1 cellular context compared by ENCODE assay signal in the genomic region with DNA sequence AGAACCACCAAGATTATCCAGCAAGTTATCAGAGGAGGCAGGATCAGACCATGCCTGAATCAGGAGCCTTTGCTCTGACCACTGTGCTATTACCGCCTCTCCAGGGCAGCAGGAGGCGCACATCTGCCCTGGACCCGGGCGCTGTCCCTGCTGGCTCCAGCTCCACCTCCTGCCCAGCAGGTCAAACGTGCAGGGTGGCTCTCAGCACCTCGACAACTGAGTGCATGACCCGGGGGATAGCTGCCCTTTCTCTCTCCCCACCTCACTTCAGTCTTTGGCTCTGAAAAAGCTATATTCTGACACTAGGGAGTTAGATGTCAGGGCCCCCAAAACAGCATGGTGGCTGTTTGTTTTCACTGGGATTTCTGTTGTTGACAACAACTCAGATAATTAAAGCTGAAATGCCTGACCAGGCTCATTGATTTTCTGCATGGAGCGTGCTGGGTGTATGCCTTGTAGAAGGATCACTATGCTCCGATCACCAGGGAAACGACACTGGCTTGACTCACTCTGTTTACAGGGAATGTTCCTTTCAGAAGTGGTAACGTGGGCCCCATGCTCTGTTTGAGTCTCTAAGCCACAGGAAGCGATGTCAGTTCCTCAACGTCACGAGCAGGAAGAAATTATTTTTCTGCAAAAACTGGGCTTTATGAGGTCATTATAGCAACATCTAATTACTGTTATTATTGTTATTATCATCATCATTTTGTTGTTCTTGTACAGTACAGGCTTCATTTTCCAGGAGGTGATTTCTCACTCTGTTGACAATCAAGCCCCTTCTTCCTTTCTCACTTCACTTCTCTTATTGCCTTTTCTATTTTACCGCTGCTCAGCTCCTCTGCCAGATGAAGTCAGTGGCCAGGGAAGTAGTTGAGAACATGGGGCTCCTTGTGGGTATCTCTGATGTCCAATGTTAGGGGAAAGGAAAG.
TF ChIP-seq lines count a peak whose summit lies in the region.

No MANE protein-coding gene starts in this region.

TF ChIP-seq in HepG2, 621 proteins besides CTCF, POLR2A, EP300 and RAD21 (continued from another document and continues in another):
- TF ChIP-seq, protein P1, sequence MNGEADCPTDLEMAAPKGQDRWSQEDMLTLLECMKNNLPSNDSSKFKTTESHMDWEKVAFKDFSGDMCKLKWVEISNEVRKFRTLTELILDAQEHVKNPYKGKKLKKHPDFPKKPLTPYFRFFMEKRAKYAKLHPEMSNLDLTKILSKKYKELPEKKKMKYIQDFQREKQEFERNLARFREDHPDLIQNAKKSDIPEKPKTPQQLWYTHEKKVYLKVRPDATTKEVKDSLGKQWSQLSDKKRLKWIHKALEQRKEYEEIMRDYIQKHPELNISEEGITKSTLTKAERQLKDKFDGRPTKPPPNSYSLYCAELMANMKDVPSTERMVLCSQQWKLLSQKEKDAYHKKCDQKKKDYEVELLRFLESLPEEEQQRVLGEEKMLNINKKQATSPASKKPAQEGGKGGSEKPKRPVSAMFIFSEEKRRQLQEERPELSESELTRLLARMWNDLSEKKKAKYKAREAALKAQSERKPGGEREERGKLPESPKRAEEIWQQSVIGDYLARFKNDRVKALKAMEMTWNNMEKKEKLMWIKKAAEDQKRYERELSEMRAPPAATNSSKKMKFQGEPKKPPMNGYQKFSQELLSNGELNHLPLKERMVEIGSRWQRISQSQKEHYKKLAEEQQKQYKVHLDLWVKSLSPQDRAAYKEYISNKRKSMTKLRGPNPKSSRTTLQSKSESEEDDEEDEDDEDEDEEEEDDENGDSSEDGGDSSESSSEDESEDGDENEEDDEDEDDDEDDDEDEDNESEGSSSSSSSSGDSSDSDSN (CRISPR knock-in tag; IDR thresholded peaks at IDR 0.05), result peak; percentile 78
- TF ChIP-seq CEBPG (CRISPR knock-in tag; IDR thresholded peaks at IDR 0.05), result 0 out of 2 replicates have a peak, but pooled peaks have one; percentile 12
- TF ChIP-seq, protein P2, sequence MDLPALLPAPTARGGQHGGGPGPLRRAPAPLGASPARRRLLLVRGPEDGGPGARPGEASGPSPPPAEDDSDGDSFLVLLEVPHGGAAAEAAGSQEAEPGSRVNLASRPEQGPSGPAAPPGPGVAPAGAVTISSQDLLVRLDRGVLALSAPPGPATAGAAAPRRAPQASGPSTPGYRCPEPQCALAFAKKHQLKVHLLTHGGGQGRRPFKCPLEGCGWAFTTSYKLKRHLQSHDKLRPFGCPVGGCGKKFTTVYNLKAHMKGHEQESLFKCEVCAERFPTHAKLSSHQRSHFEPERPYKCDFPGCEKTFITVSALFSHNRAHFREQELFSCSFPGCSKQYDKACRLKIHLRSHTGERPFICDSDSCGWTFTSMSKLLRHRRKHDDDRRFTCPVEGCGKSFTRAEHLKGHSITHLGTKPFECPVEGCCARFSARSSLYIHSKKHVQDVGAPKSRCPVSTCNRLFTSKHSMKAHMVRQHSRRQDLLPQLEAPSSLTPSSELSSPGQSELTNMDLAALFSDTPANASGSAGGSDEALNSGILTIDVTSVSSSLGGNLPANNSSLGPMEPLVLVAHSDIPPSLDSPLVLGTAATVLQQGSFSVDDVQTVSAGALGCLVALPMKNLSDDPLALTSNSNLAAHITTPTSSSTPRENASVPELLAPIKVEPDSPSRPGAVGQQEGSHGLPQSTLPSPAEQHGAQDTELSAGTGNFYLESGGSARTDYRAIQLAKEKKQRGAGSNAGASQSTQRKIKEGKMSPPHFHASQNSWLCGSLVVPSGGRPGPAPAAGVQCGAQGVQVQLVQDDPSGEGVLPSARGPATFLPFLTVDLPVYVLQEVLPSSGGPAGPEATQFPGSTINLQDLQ (CRISPR knock-in tag; IDR thresholded peaks at IDR 0.05), result 0 out of 2 replicates have a peak, but pooled peaks have one; percentile 57
- TF ChIP-seq ZNF720 (CRISPR knock-in tag; IDR thresholded peaks at IDR 0.05), result no peak
- no peak for TF ChIP-seq PHB2 (IDR thresholded peaks at IDR 0.05; ENCODE audit: partially characterized antibody)
- TF ChIP-seq SOX5 (CRISPR knock-in tag; IDR thresholded peaks at IDR 0.05; ENCODE audit: borderline replicate concordance), result peak; percentile 50
- peak; percentile 84 for TF ChIP-seq TEAD3 (CRISPR knock-in tag; optimal IDR thresholded peaks at IDR 0.05; ENCODE audit: borderline replicate concordance)
- no peak for TF ChIP-seq NONO (IDR thresholded peaks at IDR 0.05)
- TF ChIP-seq NONO (CRISPR knock-in tag; conservative IDR thresholded peaks at IDR 0.05), result peak; percentile 86
- TF ChIP-seq SMC3 (IDR thresholded peaks at IDR 0.05; ENCODE audit: low read length), result peak; percentile 62
- TF ChIP-seq SP2 (CRISPR knock-in tag; IDR thresholded peaks at IDR 0.05), result no peak
- TF ChIP-seq, protein P3, sequence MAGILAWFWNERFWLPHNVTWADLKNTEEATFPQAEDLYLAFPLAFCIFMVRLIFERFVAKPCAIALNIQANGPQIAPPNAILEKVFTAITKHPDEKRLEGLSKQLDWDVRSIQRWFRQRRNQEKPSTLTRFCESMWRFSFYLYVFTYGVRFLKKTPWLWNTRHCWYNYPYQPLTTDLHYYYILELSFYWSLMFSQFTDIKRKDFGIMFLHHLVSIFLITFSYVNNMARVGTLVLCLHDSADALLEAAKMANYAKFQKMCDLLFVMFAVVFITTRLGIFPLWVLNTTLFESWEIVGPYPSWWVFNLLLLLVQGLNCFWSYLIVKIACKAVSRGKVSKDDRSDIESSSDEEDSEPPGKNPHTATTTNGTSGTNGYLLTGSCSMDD (CRISPR knock-in tag; IDR thresholded peaks at IDR 0.05), result no peak
- TF ChIP-seq ZNF629 (CRISPR knock-in tag; conservative IDR thresholded peaks at IDR 0.05), result no peak
- TF ChIP-seq ZSCAN25 (CRISPR knock-in tag; IDR thresholded peaks at IDR 0.05), result peak; percentile 79
- TF ChIP-seq FOSL1 (CRISPR knock-in tag; IDR thresholded peaks at IDR 0.05; ENCODE audit: borderline replicate concordance), result no peak
- TF ChIP-seq, protein P4, sequence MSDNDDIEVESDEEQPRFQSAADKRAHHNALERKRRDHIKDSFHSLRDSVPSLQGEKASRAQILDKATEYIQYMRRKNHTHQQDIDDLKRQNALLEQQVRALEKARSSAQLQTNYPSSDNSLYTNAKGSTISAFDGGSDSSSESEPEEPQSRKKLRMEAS (IDR thresholded peaks at IDR 0.05), result peak; percentile 85
- TF ChIP-seq YY1 (IDR thresholded peaks at IDR 0.05; ENCODE audit: insufficient read depth, insufficient replicate concordance, low read depth, low read length), result peak; percentile 45
- TF ChIP-seq CENPX (CRISPR knock-in tag; IDR thresholded peaks at IDR 0.05), result no peak
- TF ChIP-seq, protein P5, sequence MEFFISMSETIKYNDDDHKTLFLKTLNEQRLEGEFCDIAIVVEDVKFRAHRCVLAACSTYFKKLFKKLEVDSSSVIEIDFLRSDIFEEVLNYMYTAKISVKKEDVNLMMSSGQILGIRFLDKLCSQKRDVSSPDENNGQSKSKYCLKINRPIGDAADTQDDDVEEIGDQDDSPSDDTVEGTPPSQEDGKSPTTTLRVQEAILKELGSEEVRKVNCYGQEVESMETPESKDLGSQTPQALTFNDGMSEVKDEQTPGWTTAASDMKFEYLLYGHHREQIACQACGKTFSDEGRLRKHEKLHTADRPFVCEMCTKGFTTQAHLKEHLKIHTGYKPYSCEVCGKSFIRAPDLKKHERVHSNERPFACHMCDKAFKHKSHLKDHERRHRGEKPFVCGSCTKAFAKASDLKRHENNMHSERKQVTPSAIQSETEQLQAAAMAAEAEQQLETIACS (CRISPR knock-in tag; IDR thresholded peaks at IDR 0.05), result no peak
- peak; percentile 80 for TF ChIP-seq ONECUT2 (CRISPR knock-in tag; IDR thresholded peaks at IDR 0.05)
- TF ChIP-seq, protein P6, sequence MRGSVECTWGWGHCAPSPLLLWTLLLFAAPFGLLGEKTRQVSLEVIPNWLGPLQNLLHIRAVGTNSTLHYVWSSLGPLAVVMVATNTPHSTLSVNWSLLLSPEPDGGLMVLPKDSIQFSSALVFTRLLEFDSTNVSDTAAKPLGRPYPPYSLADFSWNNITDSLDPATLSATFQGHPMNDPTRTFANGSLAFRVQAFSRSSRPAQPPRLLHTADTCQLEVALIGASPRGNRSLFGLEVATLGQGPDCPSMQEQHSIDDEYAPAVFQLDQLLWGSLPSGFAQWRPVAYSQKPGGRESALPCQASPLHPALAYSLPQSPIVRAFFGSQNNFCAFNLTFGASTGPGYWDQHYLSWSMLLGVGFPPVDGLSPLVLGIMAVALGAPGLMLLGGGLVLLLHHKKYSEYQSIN (CRISPR knock-in tag; IDR thresholded peaks at IDR 0.05; ENCODE audit: borderline replicate concordance), result no peak
- TF ChIP-seq, protein P7, sequence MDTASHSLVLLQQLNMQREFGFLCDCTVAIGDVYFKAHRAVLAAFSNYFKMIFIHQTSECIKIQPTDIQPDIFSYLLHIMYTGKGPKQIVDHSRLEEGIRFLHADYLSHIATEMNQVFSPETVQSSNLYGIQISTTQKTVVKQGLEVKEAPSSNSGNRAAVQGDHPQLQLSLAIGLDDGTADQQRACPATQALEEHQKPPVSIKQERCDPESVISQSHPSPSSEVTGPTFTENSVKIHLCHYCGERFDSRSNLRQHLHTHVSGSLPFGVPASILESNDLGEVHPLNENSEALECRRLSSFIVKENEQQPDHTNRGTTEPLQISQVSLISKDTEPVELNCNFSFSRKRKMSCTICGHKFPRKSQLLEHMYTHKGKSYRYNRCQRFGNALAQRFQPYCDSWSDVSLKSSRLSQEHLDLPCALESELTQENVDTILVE (CRISPR knock-in tag; IDR thresholded peaks at IDR 0.05), result no peak
- TF ChIP-seq ZSCAN21 (CRISPR knock-in tag; IDR thresholded peaks at IDR 0.05; ENCODE audit: borderline replicate concordance), result peak; percentile 96
- TF ChIP-seq NCOA1 (CRISPR knock-in tag; IDR thresholded peaks at IDR 0.05), result no peak
- TF ChIP-seq SALL1 (CRISPR knock-in tag; IDR thresholded peaks at IDR 0.05), result peak; percentile 82
- TF ChIP-seq, protein P8, sequence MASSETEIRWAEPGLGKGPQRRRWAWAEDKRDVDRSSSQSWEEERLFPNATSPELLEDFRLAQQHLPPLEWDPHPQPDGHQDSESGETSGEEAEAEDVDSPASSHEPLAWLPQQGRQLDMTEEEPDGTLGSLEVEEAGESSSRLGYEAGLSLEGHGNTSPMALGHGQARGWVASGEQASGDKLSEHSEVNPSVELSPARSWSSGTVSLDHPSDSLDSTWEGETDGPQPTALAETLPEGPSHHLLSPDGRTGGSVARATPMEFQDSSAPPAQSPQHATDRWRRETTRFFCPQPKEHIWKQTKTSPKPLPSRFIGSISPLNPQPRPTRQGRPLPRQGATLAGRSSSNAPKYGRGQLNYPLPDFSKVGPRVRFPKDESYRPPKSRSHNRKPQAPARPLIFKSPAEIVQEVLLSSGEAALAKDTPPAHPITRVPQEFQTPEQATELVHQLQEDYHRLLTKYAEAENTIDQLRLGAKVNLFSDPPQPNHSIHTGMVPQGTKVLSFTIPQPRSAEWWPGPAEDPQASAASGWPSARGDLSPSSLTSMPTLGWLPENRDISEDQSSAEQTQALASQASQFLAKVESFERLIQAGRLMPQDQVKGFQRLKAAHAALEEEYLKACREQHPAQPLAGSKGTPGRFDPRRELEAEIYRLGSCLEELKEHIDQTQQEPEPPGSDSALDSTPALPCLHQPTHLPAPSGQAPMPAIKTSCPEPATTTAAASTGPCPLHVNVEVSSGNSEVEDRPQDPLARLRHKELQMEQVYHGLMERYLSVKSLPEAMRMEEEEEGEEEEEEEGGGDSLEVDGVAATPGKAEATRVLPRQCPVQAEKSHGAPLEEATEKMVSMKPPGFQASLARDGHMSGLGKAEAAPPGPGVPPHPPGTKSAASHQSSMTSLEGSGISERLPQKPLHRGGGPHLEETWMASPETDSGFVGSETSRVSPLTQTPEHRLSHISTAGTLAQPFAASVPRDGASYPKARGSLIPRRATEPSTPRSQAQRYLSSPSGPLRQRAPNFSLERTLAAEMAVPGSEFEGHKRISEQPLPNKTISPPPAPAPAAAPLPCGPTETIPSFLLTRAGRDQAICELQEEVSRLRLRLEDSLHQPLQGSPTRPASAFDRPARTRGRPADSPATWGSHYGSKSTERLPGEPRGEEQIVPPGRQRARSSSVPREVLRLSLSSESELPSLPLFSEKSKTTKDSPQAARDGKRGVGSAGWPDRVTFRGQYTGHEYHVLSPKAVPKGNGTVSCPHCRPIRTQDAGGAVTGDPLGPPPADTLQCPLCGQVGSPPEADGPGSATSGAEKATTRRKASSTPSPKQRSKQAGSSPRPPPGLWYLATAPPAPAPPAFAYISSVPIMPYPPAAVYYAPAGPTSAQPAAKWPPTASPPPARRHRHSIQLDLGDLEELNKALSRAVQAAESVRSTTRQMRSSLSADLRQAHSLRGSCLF (CRISPR knock-in tag; IDR thresholded peaks at IDR 0.05; ENCODE audit: borderline replicate concordance), result no peak
- no peak for TF ChIP-seq TMF1 (CRISPR knock-in tag; IDR thresholded peaks at IDR 0.05; ENCODE audit: low read depth)
- TF ChIP-seq, protein P9, sequence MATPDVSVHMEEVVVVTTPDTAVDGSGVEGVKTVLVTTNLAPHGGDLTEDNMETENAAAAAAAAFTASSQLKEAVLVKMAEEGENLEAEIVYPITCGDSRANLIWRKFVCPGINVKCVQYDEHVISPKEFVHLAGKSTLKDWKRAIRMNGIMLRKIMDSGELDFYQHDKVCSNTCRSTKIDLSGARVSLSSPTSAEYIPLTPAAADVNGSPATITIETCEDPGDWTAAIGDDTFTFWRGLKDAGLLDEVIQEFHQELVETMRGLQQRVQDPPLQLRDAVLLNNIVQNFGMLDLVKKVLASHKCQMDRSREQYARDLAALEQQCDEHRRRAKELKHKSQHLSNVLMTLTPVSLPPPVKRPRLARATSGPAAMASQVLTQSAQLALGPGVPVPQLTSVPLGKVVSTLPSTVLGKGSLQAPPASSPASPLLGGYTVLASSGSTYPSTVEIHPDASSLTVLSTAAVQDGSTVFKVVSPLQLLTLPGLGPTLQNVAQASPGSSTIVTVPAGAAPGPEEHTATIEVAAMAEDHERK (CRISPR knock-in tag; IDR thresholded peaks at IDR 0.05; ENCODE audit: low read depth), result no peak
- TF ChIP-seq, protein P10, sequence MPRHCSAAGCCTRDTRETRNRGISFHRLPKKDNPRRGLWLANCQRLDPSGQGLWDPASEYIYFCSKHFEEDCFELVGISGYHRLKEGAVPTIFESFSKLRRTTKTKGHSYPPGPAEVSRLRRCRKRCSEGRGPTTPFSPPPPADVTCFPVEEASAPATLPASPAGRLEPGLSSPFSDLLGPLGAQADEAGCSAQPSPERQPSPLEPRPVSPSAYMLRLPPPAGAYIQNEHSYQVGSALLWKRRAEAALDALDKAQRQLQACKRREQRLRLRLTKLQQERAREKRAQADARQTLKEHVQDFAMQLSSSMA (CRISPR knock-in tag; IDR thresholded peaks at IDR 0.05), result no peak
- no peak for TF ChIP-seq AHR (CRISPR knock-in tag; IDR thresholded peaks at IDR 0.05)
- no peak for TF ChIP-seq BRCA1 (CRISPR knock-in tag; IDR thresholded peaks at IDR 0.05)
- TF ChIP-seq PAWR (CRISPR knock-in tag; IDR thresholded peaks at IDR 0.05; ENCODE audit: borderline replicate concordance), result no peak
- TF ChIP-seq ZNF605 (CRISPR knock-in tag; IDR thresholded peaks at IDR 0.05), result peak; percentile 74; the same call in 1 of the 2 replicates
- TF ChIP-seq, protein P11, sequence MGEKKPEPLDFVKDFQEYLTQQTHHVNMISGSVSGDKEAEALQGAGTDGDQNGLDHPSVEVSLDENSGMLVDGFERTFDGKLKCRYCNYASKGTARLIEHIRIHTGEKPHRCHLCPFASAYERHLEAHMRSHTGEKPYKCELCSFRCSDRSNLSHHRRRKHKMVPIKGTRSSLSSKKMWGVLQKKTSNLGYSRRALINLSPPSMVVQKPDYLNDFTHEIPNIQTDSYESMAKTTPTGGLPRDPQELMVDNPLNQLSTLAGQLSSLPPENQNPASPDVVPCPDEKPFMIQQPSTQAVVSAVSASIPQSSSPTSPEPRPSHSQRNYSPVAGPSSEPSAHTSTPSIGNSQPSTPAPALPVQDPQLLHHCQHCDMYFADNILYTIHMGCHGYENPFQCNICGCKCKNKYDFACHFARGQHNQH (CRISPR knock-in tag; IDR thresholded peaks at IDR 0.05), result 0 out of 2 replicates have a peak, but pooled peaks have one; percentile 26
- no peak for TF ChIP-seq CC2D1A (CRISPR knock-in tag; IDR thresholded peaks at IDR 0.05)
- no peak for TF ChIP-seq ZNF382 (CRISPR knock-in tag; IDR thresholded peaks at IDR 0.05; ENCODE audit: borderline replicate concordance)
- TF ChIP-seq SIX4 (CRISPR knock-in tag; IDR thresholded peaks at IDR 0.05), result no peak
- no peak for TF ChIP-seq PHF20 (CRISPR knock-in tag; IDR thresholded peaks at IDR 0.05)
- no peak for TF ChIP-seq NR1H2 (CRISPR knock-in tag; IDR thresholded peaks at IDR 0.05; ENCODE audit: borderline replicate concordance, low read depth)
- TF ChIP-seq ADNP (CRISPR knock-in tag; IDR thresholded peaks at IDR 0.05), result peak; percentile 79
